1 cellular context compared by ENCODE assay signal in genomic region chr2:216351172-216351925, GRCh38.
TF ChIP-seq lines count a peak whose summit lies in the region.

No MANE protein-coding gene starts in this region.

TF ChIP-seq in IMR-90, 13 proteins besides CTCF, POLR2A, EP300 and RAD21:
- TF ChIP-seq MAZ (IDR thresholded peaks at IDR 0.05; ENCODE audit: borderline replicate concordance, low read depth, low read length), result no peak
- TF ChIP-seq CEBPB (IDR thresholded peaks at IDR 0.05; ENCODE audit: low read depth, low read length), result no peak
- TF ChIP-seq SMC3 (IDR thresholded peaks at IDR 0.05; ENCODE audit: low read depth, low read length), result no peak
- no peak for TF ChIP-seq RCOR1 (IDR thresholded peaks at IDR 0.05; ENCODE audit: insufficient replicate concordance, low read length)
- TF ChIP-seq ELK1 (IDR thresholded peaks at IDR 0.05; ENCODE audit: borderline replicate concordance, low read depth, low read length), result no peak
- TF ChIP-seq MAFK (IDR thresholded peaks at IDR 0.05; ENCODE audit: low read depth, low read length), result no peak
- TF ChIP-seq BHLHE40 (IDR thresholded peaks at IDR 0.05; ENCODE audit: low read depth, low read length), result 0 out of 2 replicates have a peak, but pooled peaks have one; percentile 0
- TF ChIP-seq MXI1 (IDR thresholded peaks at IDR 0.05; ENCODE audit: borderline replicate concordance, low read depth, low read length), result no peak
- TF ChIP-seq, protein P1, sequence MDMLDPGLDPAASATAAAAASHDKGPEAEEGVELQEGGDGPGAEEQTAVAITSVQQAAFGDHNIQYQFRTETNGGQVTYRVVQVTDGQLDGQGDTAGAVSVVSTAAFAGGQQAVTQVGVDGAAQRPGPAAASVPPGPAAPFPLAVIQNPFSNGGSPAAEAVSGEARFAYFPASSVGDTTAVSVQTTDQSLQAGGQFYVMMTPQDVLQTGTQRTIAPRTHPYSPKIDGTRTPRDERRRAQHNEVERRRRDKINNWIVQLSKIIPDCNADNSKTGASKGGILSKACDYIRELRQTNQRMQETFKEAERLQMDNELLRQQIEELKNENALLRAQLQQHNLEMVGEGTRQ (IDR thresholded peaks at IDR 0.05; ENCODE audit: low read depth, low read length), result no peak
